In the genomic region with DNA sequence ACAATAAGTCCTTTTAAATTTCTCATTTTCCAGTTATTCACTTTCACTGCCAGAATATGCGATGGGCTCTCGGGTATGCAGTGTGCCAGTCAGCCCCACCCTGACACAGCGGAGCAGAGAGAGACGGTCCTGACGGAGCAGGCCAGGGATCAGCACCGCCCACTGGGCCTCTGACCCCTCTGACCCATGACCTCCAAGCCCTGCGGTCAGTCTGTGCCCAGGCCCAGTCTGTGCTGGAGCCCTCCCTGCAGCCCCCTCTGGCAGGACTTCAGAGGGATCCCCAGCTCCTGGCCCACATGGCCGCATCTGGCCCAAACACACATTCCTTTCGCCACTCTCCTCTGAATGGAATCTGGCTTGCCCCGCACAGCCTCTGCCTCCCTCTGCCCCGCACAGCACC, we compare ENCODE assay signal across 11 cellular contexts. TPM values are rescaled to one million over a fixed set of nuclear protein-coding genes. Genes with fewer than 3 reads are reported as not detected.
A peak's percentile ranks its signal among the peaks of the same experiment; 100 is the strongest.
DNase-seq lines count a peak whose midpoint lies in the region; ATAC-seq and TF ChIP-seq lines count a peak whose summit lies in the region.
"Had no signal": no experiment of that assay in that cellular context is flagged by ENCODE, and none has a peak within 500 bp of the region (broad histone marks: within the 10 kb centered on the region; RNA-seq: fewer than 3 reads in every experiment).

No MANE protein-coding gene starts in this region.

- H3K36me3 ChIP-seq in PC-9 (ENCODE audit: low read depth), result no peaks in the 10 kb centered on the region
- H3K36me3 ChIP-seq in neuronal stem cell (replicated peaks in 1 of 2; ENCODE audit: control insufficient read depth in 2 of 2, insufficient read depth in 2 of 2, low read length in 2 of 2), result no peaks in the 10 kb centered on the region

- H3K27me3 ChIP-seq in AG04450 (ENCODE audit: control insufficient read depth, insufficient read depth, low read length), result no peaks in the 10 kb centered on the region
- no peaks in the 10 kb centered on the region for H3K27me3 ChIP-seq in PC-9 (ENCODE audit: insufficient read depth, low read depth)
- no peaks in the 10 kb centered on the region for H3K27me3 ChIP-seq in neuronal stem cell (ENCODE audit: control insufficient read depth in 3 of 3, insufficient read depth in 3 of 3, low read depth in 1 of 3, low read length in 3 of 3)

- H3F3A ChIP-seq in PC-9 (ENCODE audit: insufficient read depth, low read depth), result peaks cover 15% of the 10 kb centered on the region; the same call in 1 of the 2 replicates

- CTCF ChIA-PET in AG04450 (lab: Charles Lee), result no interaction called here
- CTCF ChIA-PET in PC-9 (lab: Charles Lee), result no interaction called here

- no peak overlapping the region for H3K4me3 Mint-ChIP-seq in glutamatergic neuron (ENCODE audit: unreplicated experiment)
- H3K4me3 Mint-ChIP-seq: T-cell had no signal

- no peak overlapping the region for H4K8ac ChIP-seq in neuronal stem cell (ENCODE audit: low read depth, low read length)

- ATAC-seq in GM18861 (IDR thresholded peaks at IDR 0.05; ENCODE audit: unreplicated experiment), result no peak
- ATAC-seq in HG02588 (IDR thresholded peaks at IDR 0.05; ENCODE audit: unreplicated experiment), result no peak
- ATAC-seq: T-cell had no signal

- POLR2A ChIA-PET in AG04450 (lab: Yijun Ruan, JAX) (interaction anchor here (1.7 to 1.9 kb wide), 2 partner anchors 38 to 58 kb away, joined by 5 to 8 read pairs; no protein-coding TSS in a partner anchor), PC-9 (lab: Charles Lee; ENCODE audit: unreplicated experiment) (no interaction called here)

- no peak overlapping the region for H2AFZ ChIP-seq in PC-9
- no peak overlapping the region for H2AFZ ChIP-seq in neuronal stem cell (ENCODE audit: low read length)

- TF ChIP-seq CTCF in AG04450 (IDR thresholded peaks at IDR 0.05; ENCODE audit: low read depth, low read length), result no peak
- no peak for TF ChIP-seq CTCF in PC-9 (conservative IDR thresholded peaks at IDR 0.05)
- TF ChIP-seq CTCF in glutamatergic neuron (IDR thresholded peaks at IDR 0.05; ENCODE audit: partially characterized antibody, unreplicated experiment), result no peak

- H3K9me3 Mint-ChIP-seq in glutamatergic neuron (ENCODE audit: unreplicated experiment), result peaks cover 17% of the 10 kb centered on the region
- H3K9me3 Mint-ChIP-seq: T-cell had no signal

- peaks cover 13% of the 10 kb centered on the region for H3K27me3 Mint-ChIP-seq in glutamatergic neuron (ENCODE audit: unreplicated experiment)

- H2AK5ac ChIP-seq in neuronal stem cell (ENCODE audit: low read depth, low read length), result no peak overlapping the region

- H3K4me2 ChIP-seq in PC-9 (peak overlapping the region; percentile 69; the same call in 1 of the 2 replicates), neuronal stem cell (ENCODE audit: insufficient read depth, low read length, poor library complexity, severe bottlenecking) (no peak overlapping the region)

- peaks cover 18% of the 10 kb centered on the region for H3K36me3 Mint-ChIP-seq in glutamatergic neuron (ENCODE audit: unreplicated experiment)
- H3K36me3 Mint-ChIP-seq: T-cell had no signal

- no peak overlapping the region for H2BK15ac ChIP-seq in neuronal stem cell (ENCODE audit: low read length)

- H3K79me1 ChIP-seq in neuronal stem cell (ENCODE audit: low read depth, low read length), result no peaks in the 10 kb centered on the region

- BruUV-seq in PC-9 (replicated peaks; lab: Mats Ljungman, UMichigan), result no TSS peak

- H3K27ac ChIP-seq in AG04450 (ENCODE audit: low read depth, low read length) (peak overlapping the region; percentile 34), PC-9 (peak overlapping the region; percentile 71), neuronal stem cell (replicated peaks; ENCODE audit: low read length) (no peak overlapping the region)

- H3K4me3 ChIP-seq in AG04450 (ENCODE audit: low read depth, low read length) (no peak overlapping the region), PC-9 (no peak overlapping the region), neuronal stem cell (ENCODE audit: low read length in 2 of 2) (no peak overlapping the region)

- no peak overlapping the region for H2BK120ac ChIP-seq in neuronal stem cell (ENCODE audit: low read depth, low read length)

- no peak for DNase-seq in AG04450 (ENCODE audit: low read depth, low spot score)
- no peak for DNase-seq in PC-9
- DNase-seq in glutamatergic neuron, result no peak
- no peak for DNase-seq in neuronal stem cell (ENCODE audit: low spot score)
- no peak for DNase-seq in stimulated activated CD4-positive, alpha-beta T cell treated with anti-CD3 and anti-CD28 coated beads, Interleukin-4, amount 100 ng/mL, for 4 hours
- no peak for DNase-seq in SW480 (ENCODE audit: low spot score)
- DNase-seq: AML-193, NCI-H524 treated with DMSO at 0.1 percent for 48 hours had no signal

- no peaks in the 10 kb centered on the region for H4K20me1 ChIP-seq in PC-9 (ENCODE audit: insufficient read depth)

- no peak overlapping the region for H3K23ac ChIP-seq in neuronal stem cell (ENCODE audit: low read depth, low read length, poor library complexity)

- peak overlapping the region; percentile 60 for H3K18ac ChIP-seq in neuronal stem cell (ENCODE audit: low read length)

- no peak overlapping the region for H2BK5ac ChIP-seq in neuronal stem cell (ENCODE audit: low read length)

- H3K4ac ChIP-seq in neuronal stem cell (ENCODE audit: low read length), result no peak overlapping the region

- no peak overlapping the region for H3K9ac ChIP-seq in neuronal stem cell (ENCODE audit: low read depth, low read length, poor library complexity)

- no peak overlapping the region for H2BK12ac ChIP-seq in neuronal stem cell (ENCODE audit: low read length)

- H3K14ac ChIP-seq in neuronal stem cell (ENCODE audit: low read length), result no peak overlapping the region

- H3K27ac Mint-ChIP-seq in glutamatergic neuron (ENCODE audit: unreplicated experiment), result peak overlapping the region; percentile 43
- H3K27ac Mint-ChIP-seq: T-cell had no signal

- peaks cover 19% of the 10 kb centered on the region for H3K4me1 Mint-ChIP-seq in glutamatergic neuron (ENCODE audit: low read depth, unreplicated experiment)

- intact Hi-C loops in PC-9 (cut with micrococcal nuclease; ENCODE audit: unreplicated experiment), result no loop called here

- H3K9me3 ChIP-seq in AG04450 (ENCODE audit: control insufficient read depth, insufficient read depth, low read length) (peaks cover 39% of the 10 kb centered on the region), PC-9 (ENCODE audit: insufficient read depth, low read depth) (no peaks in the 10 kb centered on the region), neuronal stem cell (replicated peaks in 1 of 2; ENCODE audit: control insufficient read depth in 2 of 2, insufficient read depth in 1 of 2, low read depth in 1 of 2, low read length in 2 of 2) (peaks cover 0 to 4% of the 10 kb centered on the region in 2 donors)

- peaks cover 32% of the 10 kb centered on the region for H3K4me1 ChIP-seq in PC-9 (replicated peaks; ENCODE audit: insufficient read depth)
- peaks cover 0 to 7% of the 10 kb centered on the region in 2 donors for H3K4me1 ChIP-seq in neuronal stem cell (ENCODE audit: control insufficient read depth in 2 of 2, insufficient read depth in 1 of 2, low read depth in 1 of 2, low read length in 2 of 2)

- WGBS in neuronal stem cell (ENCODE audit: extremely low coverage in 2 of 2, insufficient read length in 2 of 2, insufficient replicate concordance in 1 of 2), 2 donors, result no CpG with 5 or more reads among the region's 11 CpGs

- H3K79me2 ChIP-seq in PC-9 (ENCODE audit: low read depth), result no peaks in the 10 kb centered on the region

- H4K91ac ChIP-seq in neuronal stem cell (ENCODE audit: low read depth, low read length, poor library complexity), result no peak overlapping the region

- H3K9me2 ChIP-seq in PC-9 (ENCODE audit: insufficient read depth), result no peaks in the 10 kb centered on the region

RNA-seq across cellular contexts. Expression of a gene that starts 43.5 kb away (rescaled TPM):
- polyA plus RNA-seq in AG04450 (2011; rRNA removed), result 454 and 676 TPM in 2 replicates
- 266 and 343 TPM in 2 replicates for polyA minus RNA-seq in AG04450 (2011; rRNA and poly(A)+ RNA removed)
- total RNA-seq in PC-9 (2021) (22.0 and 25.7 TPM in 2 replicates), glutamatergic neuron (ENCODE audit: unreplicated experiment) (55.2 TPM)
- 19.3 TPM for polyA plus RNA-seq in neuronal stem cell (2013, experiment 1 of 2)
- polyA plus RNA-seq in neuronal stem cell (2013, experiment 2 of 2), result 19.1 TPM
